12 cellular contexts compared by ENCODE assay signal in the genomic region with DNA sequence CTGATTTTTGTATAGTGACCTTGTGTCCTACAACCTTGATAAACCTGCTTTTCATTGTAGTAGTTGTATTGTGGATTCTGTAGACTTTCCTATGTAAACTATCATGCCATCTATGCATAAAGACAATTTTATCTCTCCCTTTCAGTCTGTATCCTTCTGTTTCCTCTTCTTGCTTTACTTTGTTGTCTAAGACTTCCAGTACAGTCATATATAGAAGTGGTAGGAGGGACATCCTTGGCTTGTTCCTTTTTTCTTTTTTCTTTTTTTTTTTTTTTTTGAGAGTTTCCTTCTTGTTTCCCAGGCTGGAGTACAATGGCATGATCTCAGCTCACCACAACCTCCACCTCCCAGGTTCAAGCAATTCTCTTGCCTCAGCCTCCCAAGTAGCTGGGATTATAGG.
"Had no signal": no experiment of that assay in that cellular context is flagged by ENCODE, and none has a peak within 500 bp of the region (broad histone marks: within the 10 kb centered on the region; RNA-seq: fewer than 3 reads in every experiment).

No MANE protein-coding gene starts in this region.

- DNase-seq: activated CD8-positive, alpha-beta memory T cell treated with anti-CD3 and anti-CD28 coated beads, Interleukin-2, amount 50 U/mL, for 4 hours; activated gamma-delta T cell; activated T-cell treated with anti-CD3 and anti-CD28 coated beads, Interleukin-2, amount 50 U/mL, for 4 hours; amygdala; effector memory CD8-positive, alpha-beta T cell; left cardiac atrium; naive thymus-derived CD8-positive, alpha-beta T cell; nucleus accumbens; stimulated activated CD4-positive, alpha-beta T cell treated with anti-CD3 and anti-CD28 coated beads, Interleukin-4, amount 100 ng/mL, for 1 hour; thyroid gland had no signal

- H3K27ac Mint-ChIP-seq: effector memory CD8-positive, alpha-beta T cell; stimulated activated memory B cell treated with anti-CD40 and anti-IgM and Interleukin-4, amounts not matched to agents 10 μg/mL and 1 μg/mL and 100 μg/mL, for 72 hours had no signal

- ATAC-seq: activated T-cell treated with anti-CD3 and anti-CD28 coated beads, Interleukin-2, amount 50 U/mL, for 4 hours; effector memory CD8-positive, alpha-beta T cell; left cardiac atrium; naive thymus-derived CD8-positive, alpha-beta T cell; sciatic nerve; stimulated activated memory B cell treated with anti-CD40 and anti-IgM and Interleukin-4, amounts not matched to agents 10 μg/mL and 1 μg/mL and 100 μg/mL, for 72 hours had no signal

- H3K27me3 Mint-ChIP-seq: effector memory CD8-positive, alpha-beta T cell; naive thymus-derived CD8-positive, alpha-beta T cell; stimulated activated memory B cell treated with anti-CD40 and anti-IgM and Interleukin-4, amounts not matched to agents 10 μg/mL and 1 μg/mL and 100 μg/mL, for 72 hours had no signal

- H3K4me3 Mint-ChIP-seq: activated T-cell treated with anti-CD3 and anti-CD28 coated beads, Interleukin-2, amount 50 U/mL, for 4 hours; effector memory CD8-positive, alpha-beta T cell; naive thymus-derived CD8-positive, alpha-beta T cell; stimulated activated memory B cell treated with anti-CD40 and anti-IgM and Interleukin-4, amounts not matched to agents 10 μg/mL and 1 μg/mL and 100 μg/mL, for 72 hours had no signal

- H3K9me3 Mint-ChIP-seq: activated T-cell treated with anti-CD3 and anti-CD28 coated beads, Interleukin-2, amount 50 U/mL, for 4 hours; effector memory CD8-positive, alpha-beta T cell; naive thymus-derived CD8-positive, alpha-beta T cell; stimulated activated memory B cell treated with anti-CD40 and anti-IgM and Interleukin-4, amounts not matched to agents 10 μg/mL and 1 μg/mL and 100 μg/mL, for 72 hours had no signal
